Comparison of ENCODE assay signal across 16 cellular contexts in genomic region chr11:72920001-72920400, GRCh38.
DNase-seq lines count a peak whose midpoint lies in the region; ATAC-seq, FAIRE-seq and TF ChIP-seq lines count a peak whose summit lies in the region.
"Had no signal": no experiment of that assay in that cellular context is flagged by ENCODE, and none has a peak within 500 bp of the region (broad histone marks: within the 10 kb centered on the region; RNA-seq: fewer than 3 reads in every experiment).

No MANE protein-coding gene starts in this region.

- H2AFZ ChIP-seq in HepG2 (ENCODE audit: low read length) = no peak overlapping the region

- no peak for TF ChIP-seq RAD21 in HepG2 (CRISPR knock-in tag; IDR thresholded peaks at IDR 0.05)

- peaks cover 3% of the 10 kb centered on the region for H3K9me3 Mint-ChIP-seq in endodermal cell
- H3K9me3 Mint-ChIP-seq in activated naive CD8-positive, alpha-beta T cell treated with anti-CD3 and anti-CD28 coated beads for 36 hours = peaks cover 3% of the 10 kb centered on the region

- H3K4me2 ChIP-seq in HepG2 (ENCODE audit: low read depth, low read length) = no peak overlapping the region
- H3K4me2 ChIP-seq: BLaER1 had no signal

- H3K9ac ChIP-seq in HepG2 (ENCODE audit: insufficient read depth, low read depth, low read length) (no peak overlapping the region), endodermal cell (ENCODE audit: extremely low read depth, low read length, poor library complexity, severe bottlenecking) (no peak overlapping the region)
- H3K9ac ChIP-seq: BLaER1 had no signal

- FAIRE-seq in HepG2 (lab: Jason Lieb, UNC) = no peak
- FAIRE-seq: GM19239, HTR-8/SVneo had no signal

- no peaks in the 10 kb centered on the region for H4K20me1 ChIP-seq in HepG2 (ENCODE audit: insufficient read depth, low read length)

- ATAC-seq in right lobe of liver = peak in 2 of 4 donors; percentile 32 to 54
- ATAC-seq in HepG2 = no peak
- no peak for ATAC-seq in GM21360 (IDR thresholded peaks at IDR 0.05; ENCODE audit: unreplicated experiment)
- no peak for ATAC-seq in sciatic nerve
- ATAC-seq: HCT116 had no signal

- POLR2A ChIA-PET in HepG2 (lab: Yijun Ruan, JAX) = no interaction called here

- no peaks in the 10 kb centered on the region for H3K79me2 ChIP-seq in HepG2 (ENCODE audit: insufficient read depth, low read length)

- H3K4me1 ChIP-seq in right lobe of liver (peaks cover 0 to 23% (median 0%) of the 10 kb centered on the region in 4 donors), HepG2 (ENCODE audit: insufficient read depth, low read length) (no peaks in the 10 kb centered on the region), spleen (peaks cover 0 to 52% (median 14%) of the 10 kb centered on the region in 6 donors), endodermal cell (ENCODE audit: control insufficient read depth, insufficient read depth, low read length) (no peaks in the 10 kb centered on the region)
- H3K4me1 ChIP-seq: BLaER1 had no signal

- H3K9me3 ChIP-seq in right lobe of liver = no peaks in the 10 kb centered on the region
- H3K9me3 ChIP-seq in HepG2 (ENCODE audit: low read length) = no peaks in the 10 kb centered on the region
- peaks cover 0 to 4% (median 0%) of the 10 kb centered on the region in 8 donors for H3K9me3 ChIP-seq in spleen
- H3K9me3 ChIP-seq in endodermal cell (ENCODE audit: control insufficient read depth, low read length) = no peaks in the 10 kb centered on the region

- DNase-seq in right lobe of liver = no peak
- no peak for DNase-seq in HepG2 (ENCODE audit: low spot score)
- no peak for DNase-seq in coronary artery (ENCODE audit: low spot score)
- DNase-seq in spleen = no peak
- DNase-seq in endodermal cell = no peak
- DNase-seq in activated naive CD8-positive, alpha-beta T cell treated with anti-CD3 and anti-CD28 coated beads for 36 hours = no peak
- DNase-seq in sciatic nerve (ENCODE audit: low spot score) = no peak
- DNase-seq: CD8-positive, alpha-beta memory T cell; DMS53; GF-D8 had no signal

- H3K4me3 ChIP-seq in right lobe of liver (no peak overlapping the region), HepG2 (replicated peaks in 1 of 3; ENCODE audit: insufficient read depth in 1 of 3, low read depth in 2 of 3, low read length in 3 of 3) (no peak overlapping the region), coronary artery (no peak overlapping the region), spleen (no peak overlapping the region), endodermal cell (ENCODE audit: low read length) (no peak overlapping the region)
- H3K4me3 ChIP-seq: BLaER1 had no signal

- TF ChIP-seq CTCF in right lobe of liver (IDR thresholded peaks at IDR 0.05) = no peak
- TF ChIP-seq CTCF in HepG2 (CRISPR knock-in tag; IDR thresholded peaks at IDR 0.05) = no peak
- TF ChIP-seq CTCF in coronary artery (IDR thresholded peaks at IDR 0.05) = no peak
- no peak for TF ChIP-seq CTCF in spleen (IDR thresholded peaks at IDR 0.05 in 8 of 11, conservative IDR thresholded peaks at IDR 0.05 in 3 of 11)
- no peak for TF ChIP-seq CTCF in endodermal cell (conservative IDR thresholded peaks at IDR 0.05)

- peaks cover 4% of the 10 kb centered on the region for H3K36me3 Mint-ChIP-seq in endodermal cell (ENCODE audit: low read depth)
- peaks cover 24% of the 10 kb centered on the region for H3K36me3 Mint-ChIP-seq in activated naive CD8-positive, alpha-beta T cell treated with anti-CD3 and anti-CD28 coated beads for 36 hours

- H3K27ac ChIP-seq in right lobe of liver (peak overlapping the region; percentile 2 to 48 (median 19)), HepG2 (ENCODE audit: extremely low read length, insufficient read depth, low read length) (no peak overlapping the region), coronary artery (peak overlapping the region; percentile 13 to 25), spleen (peak overlapping the region in 5 of 8 donors; percentile 32 to 49 (median 45)), endodermal cell (ENCODE audit: low read depth, low read length) (no peak overlapping the region)
- H3K27ac ChIP-seq: 22Rv1, BLaER1 had no signal

- TF ChIP-seq EP300 in HepG2 (IDR thresholded peaks at IDR 0.05; ENCODE audit: low read depth in 2 of 2, low read length in 2 of 2) (no peak), HepG2 (CRISPR knock-in tag; IDR thresholded peaks at IDR 0.05; ENCODE audit: borderline replicate concordance) (no peak)

- in situ Hi-C loops in HepG2 (cut with HindIII; ENCODE audit: extremely low pct_ligation_motif_present, low pct_unique_long_range_greater_than_20kb) = no loop called here

- intact Hi-C loops in right lobe of liver (cut with DNase I) (loop anchor here in 1 of 2 donors (10.0 kb wide), 1 partner anchor 255 kb away; no protein-coding TSS in a partner anchor), HepG2 (cut with micrococcal nuclease; ENCODE audit: unreplicated experiment) (no loop called here), spleen (cut with DNase I; ENCODE audit: low total_unique reads) (loop anchor here (5.0 kb wide), 1 partner anchor 257 kb away; no protein-coding TSS in a partner anchor), sciatic nerve (cut with DNase I) (no loop called here)

- no peaks in the 10 kb centered on the region for H3K4me1 Mint-ChIP-seq in endodermal cell
- no peaks in the 10 kb centered on the region for H3K4me1 Mint-ChIP-seq in activated naive CD8-positive, alpha-beta T cell treated with anti-CD3 and anti-CD28 coated beads for 36 hours

- H3K27me3 Mint-ChIP-seq in endodermal cell (ENCODE audit: insufficient read depth) = no peaks in the 10 kb centered on the region
- H3K27me3 Mint-ChIP-seq in activated naive CD8-positive, alpha-beta T cell treated with anti-CD3 and anti-CD28 coated beads for 36 hours = no peaks in the 10 kb centered on the region
- H3K27me3 Mint-ChIP-seq: CD8-positive, alpha-beta memory T cell had no signal

- CTCF ChIA-PET in HepG2 (lab: Yijun Ruan, JAX; ENCODE audit: low intra/inter-chr PET ratio, low total read pairs) = no interaction called here

- TF ChIP-seq POLR2A in right lobe of liver (IDR thresholded peaks at IDR 0.05) (no peak), HepG2 (IDR thresholded peaks at IDR 0.05; ENCODE audit: insufficient read depth in 1 of 2, low read depth in 2 of 2, low read length in 2 of 2) (no peak), spleen (IDR thresholded peaks at IDR 0.05) (no peak)

- no peak overlapping the region for H3K4me3 Mint-ChIP-seq in endodermal cell
- no peak overlapping the region for H3K4me3 Mint-ChIP-seq in activated naive CD8-positive, alpha-beta T cell treated with anti-CD3 and anti-CD28 coated beads for 36 hours
- H3K4me3 Mint-ChIP-seq: CD8-positive, alpha-beta memory T cell had no signal

- no TSS peak for BruUV-seq in HepG2 (replicated peaks; lab: Mats Ljungman, UMichigan)

- H3K36me3 ChIP-seq in right lobe of liver (no peaks in the 10 kb centered on the region), HepG2 (replicated peaks in 1 of 2; ENCODE audit: control insufficient read depth in 1 of 2, insufficient read depth in 2 of 2, low read length in 2 of 2) (peaks cover 2 to 25% of the 10 kb centered on the region in 2 experiments; a peak in 4 of 5 replicates), spleen (peaks cover 0 to 60% (median 15%) of the 10 kb centered on the region in 6 donors), endodermal cell (ENCODE audit: control insufficient read depth, insufficient read depth, low read length) (no peaks in the 10 kb centered on the region)

- H3K27me3 ChIP-seq in right lobe of liver = no peaks in the 10 kb centered on the region
- no peaks in the 10 kb centered on the region for H3K27me3 ChIP-seq in HepG2 (ENCODE audit: control insufficient read depth in 1 of 2, insufficient read depth in 2 of 2, low read length in 2 of 2)
- H3K27me3 ChIP-seq in spleen (replicated peaks in 1 of 7) = no peaks in the 10 kb centered on the region
- no peaks in the 10 kb centered on the region for H3K27me3 ChIP-seq in endodermal cell (ENCODE audit: control insufficient read depth, insufficient read depth, low read length, poor library complexity, severe bottlenecking)
- H3K27me3 ChIP-seq: BLaER1 had no signal

- no peak overlapping the region for H3K27ac Mint-ChIP-seq in endodermal cell
- H3K27ac Mint-ChIP-seq in activated naive CD8-positive, alpha-beta T cell treated with anti-CD3 and anti-CD28 coated beads for 36 hours = no peak overlapping the region

TF ChIP-seq in HepG2, 621 proteins besides CTCF, POLR2A, EP300 and RAD21 (continues in another document):
- TF ChIP-seq ZNF513 (CRISPR knock-in tag; conservative IDR thresholded peaks at IDR 0.05) (no peak), KDM6A (CRISPR knock-in tag; IDR thresholded peaks at IDR 0.05; ENCODE audit: low read depth) (no peak), STAG1 (CRISPR knock-in tag; IDR thresholded peaks at IDR 0.05) (no peak), ZNF549 (CRISPR knock-in tag; IDR thresholded peaks at IDR 0.05) (no peak), ZNF276 (CRISPR knock-in tag; IDR thresholded peaks at IDR 0.05; ENCODE audit: low read depth) (no peak), FOXC1 (CRISPR knock-in tag; IDR thresholded peaks at IDR 0.05; ENCODE audit: borderline replicate concordance) (no peak), HMG20A (CRISPR knock-in tag; IDR thresholded peaks at IDR 0.05; ENCODE audit: borderline replicate concordance) (no peak), AGO1 (IDR thresholded peaks at IDR 0.05; ENCODE audit: low read depth, low read length, poor library complexity, severe bottlenecking) (no peak), ZBTB7B (CRISPR knock-in tag; IDR thresholded peaks at IDR 0.05) (no peak)

Comparison
In these comparisons a context has a peak if more than half of its experiments do, and no peak if none do; other contexts are left out.
1. H3K27ac ChIP-seq: peak in right lobe of liver (3 of 3), coronary artery (2 of 2) and spleen (5 of 8); none in HepG2 (single experiment) and endodermal cell (single experiment).